ENCODE assay signal across 8 cellular contexts in genomic region chr1:25837253-25837875, GRCh38. TPM values are rescaled to one million over a fixed set of nuclear protein-coding genes. Genes with fewer than 3 reads are reported as not detected.
A peak's percentile ranks its signal among the peaks of the same experiment; 100 is the strongest.
DNase-seq lines count a peak whose midpoint lies in the region; ATAC-seq and TF ChIP-seq lines count a peak whose summit lies in the region.
"Had no signal": no experiment of that assay in that cellular context is flagged by ENCODE, and none has a peak within 500 bp of the region (broad histone marks: within the 10 kb centered on the region; RNA-seq: fewer than 3 reads in every experiment).

No MANE protein-coding gene starts in this region.

- no peaks in the 10 kb centered on the region for H3K36me3 ChIP-seq in mucosa of descending colon (ENCODE audit: low read depth)
- peaks cover 6 to 21% (median 16%) of the 10 kb centered on the region in 4 donors for H3K36me3 ChIP-seq in upper lobe of left lung

- peak; percentile 59 for TF ChIP-seq RAD21 in Ishikawa (IDR thresholded peaks at IDR 0.05; ENCODE audit: low read depth)

- intact Hi-C loops in mucosa of descending colon (cut with DNase I, micrococcal nuclease): no loop called here

- H3K9me3 Mint-ChIP-seq in brain: peaks cover 0 to 4% (median 2%) of the 10 kb centered on the region in 5 experiments

- WGBS in upper lobe of left lung, 2 donors: 88 to 89% methylated on average over 1 of the region's 1 CpG

- H3K4me1 ChIP-seq in mucosa of descending colon (ENCODE audit: low read depth) (no peaks in the 10 kb centered on the region), upper lobe of left lung (no peaks in the 10 kb centered on the region)

- DNase-seq in ELR (ENCODE audit: low read depth): peak; percentile 25
- no peak for DNase-seq in mucosa of descending colon
- no peak for DNase-seq in upper lobe of left lung
- no peak for DNase-seq in SHP77 treated with DMSO at 0.1 percent for 48 hours (lab: John Stamatoyannopoulos, UW)
- DNase-seq: NCI-H1417 treated with DMSO at 0.1 percent for 48 hours had no signal

- no peaks in the 10 kb centered on the region for H3K27me3 Mint-ChIP-seq in brain

- no peak overlapping the region for H3K4me3 ChIP-seq in mucosa of descending colon
- H3K4me3 ChIP-seq in upper lobe of left lung: no peak overlapping the region

- H3K36me3 Mint-ChIP-seq in brain: peaks cover 27% of the 10 kb centered on the region

- TF ChIP-seq POLR2A in upper lobe of left lung (IDR thresholded peaks at IDR 0.05): no peak

- no peak overlapping the region for H3K4me3 Mint-ChIP-seq in brain

- H3K4me1 Mint-ChIP-seq in brain: no peaks in the 10 kb centered on the region

- TF ChIP-seq EP300 in Ishikawa (IDR thresholded peaks at IDR 0.05; ENCODE audit: borderline replicate concordance): no peak
- no peak for TF ChIP-seq EP300 in upper lobe of left lung (IDR thresholded peaks at IDR 0.05)

- TF ChIP-seq CTCF in brain (conservative IDR thresholded peaks at IDR 0.05): peak; percentile 43 to 53
- TF ChIP-seq CTCF in mucosa of descending colon (IDR thresholded peaks at IDR 0.05): no peak
- TF ChIP-seq CTCF in upper lobe of left lung (IDR thresholded peaks at IDR 0.05): peak in 3 of 6 experiments; percentile 32 to 40 (median 38)

- H3K9me3 ChIP-seq in mucosa of descending colon (peaks cover 3% of the 10 kb centered on the region), upper lobe of left lung (no peaks in the 10 kb centered on the region)

- H3K27me3 ChIP-seq in upper lobe of left lung: no peaks in the 10 kb centered on the region

- H3K27ac Mint-ChIP-seq in brain: peak overlapping the region in 3 of 5 experiments; percentile 34 to 53 (median 40)

- no peak overlapping the region for H3K27ac ChIP-seq in upper lobe of left lung

- ATAC-seq in mucosa of descending colon: peak; percentile 65
- no peak for ATAC-seq in upper lobe of left lung (ENCODE audit: low FRiP score in 2 of 2)
- ATAC-seq in GM18907 (IDR thresholded peaks at IDR 0.05; ENCODE audit: unreplicated experiment): no peak

TF ChIP-seq in Ishikawa, 13 proteins besides CTCF, POLR2A, EP300 and RAD21:
- TF ChIP-seq ZBTB7A (IDR thresholded peaks at IDR 0.05; ENCODE audit: low read depth) (no peak), EGR1 (IDR thresholded peaks at IDR 0.05) (no peak), CEBPB (IDR thresholded peaks at IDR 0.05) (no peak), REST (IDR thresholded peaks at IDR 0.05; ENCODE audit: low read depth) (no peak), NFIC (IDR thresholded peaks at IDR 0.05) (no peak), TAF1 (IDR thresholded peaks at IDR 0.05; ENCODE audit: low read depth) (no peak), FOXM1 (IDR thresholded peaks at IDR 0.05; ENCODE audit: borderline replicate concordance, low read depth) (no peak)
TF ChIP-seq in Ishikawa: peak in this region for 0.

RNA-seq across cellular contexts. Expression of gene MTFR1L, which starts 17.6 kb away (rescaled TPM):
- polyA plus RNA-seq in brain (ENCODE audit: insufficient read depth, low read depth, low replicate concordance): 81.4 TPM
- total RNA-seq in mucosa of descending colon: 10 to 100 TPM; 46.2 to 94.3 (median 83.0) TPM
- total RNA-seq in upper lobe of left lung: 10 to 100 TPM; 43.2 to 80.7 (median 53.6) TPM

RNA-seq across cellular contexts. Expression of gene AUNIP, which starts 21.9 kb away (rescaled TPM):
- 2.8 TPM for polyA plus RNA-seq in brain (ENCODE audit: insufficient read depth, low read depth, low replicate concordance)
- total RNA-seq in mucosa of descending colon (1 to 10 TPM in 1 of 3 donors, under 1 TPM in 2; 0.28 to 1.5 (median 0.35) TPM), upper lobe of left lung (1 to 10 TPM in 1 of 6 donors, under 1 TPM in 2, not detected in 3; 0.43 to 1.1 (median 0.74) TPM)

RNA-seq across cellular contexts. Expression of gene SELENON, which starts 37.4 kb away (rescaled TPM):
- 118 TPM for polyA plus RNA-seq in brain (ENCODE audit: insufficient read depth, low read depth, low replicate concordance)
- total RNA-seq in mucosa of descending colon: 10 to 100 TPM; 29.6 to 45.1 (median 35.9) TPM
- total RNA-seq in upper lobe of left lung: 10 to 100 TPM; 22.0 to 91.1 (median 60.5) TPM

RNA-seq across cellular contexts. Expression of gene PAQR7, which starts 38.1 kb away (rescaled TPM):
- polyA plus RNA-seq in brain (ENCODE audit: insufficient read depth, low read depth, low replicate concordance): 7.7 TPM
- total RNA-seq in mucosa of descending colon (1 to 10 TPM; 2.5 to 7.7 (median 2.7) TPM), upper lobe of left lung (1 to 10 TPM; 1.9 to 9.6 (median 7.0) TPM)
